In genomic region chr1:160651428-160652064, GRCh38 we compare ENCODE assay signal across 21 cellular contexts. TPM values are rescaled to one million over a fixed set of nuclear protein-coding genes. Genes with fewer than 3 reads are reported as not detected.
DNase-seq lines count a peak whose midpoint lies in the region; ATAC-seq, FAIRE-seq and TF ChIP-seq lines count a peak whose summit lies in the region.
"Had no signal": no experiment of that assay in that cellular context is flagged by ENCODE, and none has a peak within 500 bp of the region (broad histone marks: within the 10 kb centered on the region; RNA-seq: fewer than 3 reads in every experiment).

No MANE protein-coding gene starts in this region.

- H3K27me3 ChIP-seq in CD8-positive, alpha-beta memory T cell (ENCODE audit: insufficient read depth, low read length, poor library complexity, severe bottlenecking), result no peaks in the 10 kb centered on the region
- no peaks in the 10 kb centered on the region for H3K27me3 ChIP-seq in mesendoderm (ENCODE audit: insufficient read depth, low read length, poor library complexity)

- TF ChIP-seq CTCF in activated CD8-positive, alpha-beta T cell treated with anti-CD3 and anti-CD28 coated beads for 36 hours (IDR thresholded peaks at IDR 0.05), result no peak

- peak overlapping the region in 4 of 7 donors; percentile 3 to 20 (median 8) for H3K4me3 Mint-ChIP-seq in CD8-positive, alpha-beta memory T cell
- H3K4me3 Mint-ChIP-seq in activated CD8-positive, alpha-beta T cell treated with anti-CD3 and anti-CD28 coated beads for 36 hours, result no peak overlapping the region

- H3K4ac ChIP-seq in mesendoderm (ENCODE audit: low read depth, low read length), result peak overlapping the region; percentile 99

- H3K79me1 ChIP-seq in mesendoderm (ENCODE audit: low read length), result no peaks in the 10 kb centered on the region

- ATAC-seq in activated CD8-positive, alpha-beta T cell treated with anti-CD3 and anti-CD28 coated beads for 36 hours, result no peak
- ATAC-seq in GM18511 (IDR thresholded peaks at IDR 0.05; ENCODE audit: unreplicated experiment) (no peak), HG02981 (IDR thresholded peaks at IDR 0.05; ENCODE audit: unreplicated experiment) (no peak)

- no peaks in the 10 kb centered on the region for H3K9me3 Mint-ChIP-seq in CD8-positive, alpha-beta memory T cell
- H3K9me3 Mint-ChIP-seq in activated CD8-positive, alpha-beta T cell treated with anti-CD3 and anti-CD28 coated beads for 36 hours, result peaks cover 5% of the 10 kb centered on the region

- FAIRE-seq in GM18507 (lab: Jason Lieb, UNC), result peak; percentile 49
- FAIRE-seq: endothelial cell of umbilical vein had no signal

- H3K56ac ChIP-seq in mesendoderm (ENCODE audit: low read length), result peak overlapping the region; percentile 85

- H2AK5ac ChIP-seq in mesendoderm (ENCODE audit: low read length), result peak overlapping the region; percentile 28

- H4K5ac ChIP-seq in mesendoderm (ENCODE audit: low read length), result peak overlapping the region; percentile 85

- H3K18ac ChIP-seq in mesendoderm (ENCODE audit: low read length), result peak overlapping the region; percentile 98

- no peaks in the 10 kb centered on the region for H3K9me3 ChIP-seq in CD8-positive, alpha-beta memory T cell (ENCODE audit: low read length)
- H3K9me3 ChIP-seq: thoracic aorta had no signal

- peaks cover 51 to 76% (median 52%) of the 10 kb centered on the region in 3 donors for H3K4me1 Mint-ChIP-seq in CD8-positive, alpha-beta memory T cell
- H3K4me1 Mint-ChIP-seq in activated CD8-positive, alpha-beta T cell treated with anti-CD3 and anti-CD28 coated beads for 36 hours (ENCODE audit: low read depth), result peaks cover 60% of the 10 kb centered on the region

- peak overlapping the region in 7 of 8 donors; percentile 4 to 94 (median 56) for H3K27ac Mint-ChIP-seq in CD8-positive, alpha-beta memory T cell
- H3K27ac Mint-ChIP-seq in activated CD8-positive, alpha-beta T cell treated with anti-CD3 and anti-CD28 coated beads for 36 hours, result peak overlapping the region; percentile 1

- H3K36me3 Mint-ChIP-seq in CD8-positive, alpha-beta memory T cell, result peaks cover 0 to 8% (median 2%) of the 10 kb centered on the region in 3 donors
- H3K36me3 Mint-ChIP-seq in activated CD8-positive, alpha-beta T cell treated with anti-CD3 and anti-CD28 coated beads for 36 hours (ENCODE audit: low read depth), result peaks cover 24% of the 10 kb centered on the region

- peak overlapping the region; percentile 3 for H2BK15ac ChIP-seq in mesendoderm (replicated peaks; ENCODE audit: low read depth)

- H2BK120ac ChIP-seq in mesendoderm (ENCODE audit: low read depth, low read length), result peak overlapping the region; percentile 100

- intact Hi-C loops in activated CD8-positive, alpha-beta T cell treated with anti-CD3 and anti-CD28 coated beads for 36 hours (cut with micrococcal nuclease), result no loop called here

- H3K23ac ChIP-seq in mesendoderm (ENCODE audit: low read length), result no peak overlapping the region

- POLR2A ChIA-PET in CD8-positive, alpha-beta memory T cell (lab: Charles Lee), result interaction anchor here (1.0 kb wide), 1 partner anchor 84 kb away, joined by 3 read pairs; no protein-coding TSS in a partner anchor
- POLR2A ChIA-PET in activated CD8-positive, alpha-beta T cell treated with anti-CD3 and anti-CD28 coated beads for 36 hours (lab: Charles Lee), result interaction anchor here (0.6 to 1.2 kb wide), 3 partner anchors 22 to 54 kb away, joined by 3 read pairs; no protein-coding TSS in a partner anchor

- H3K4me3 ChIP-seq in CD8-positive, alpha-beta memory T cell (ENCODE audit: low read length), result no peak overlapping the region
- H3K4me3 ChIP-seq in mesendoderm (ENCODE audit: low read length), result no peak overlapping the region
- H3K4me3 ChIP-seq: PC-9, thoracic aorta had no signal

- H3K79me2 ChIP-seq in mesendoderm (ENCODE audit: control insufficient read depth, insufficient read depth, low read length), result no peaks in the 10 kb centered on the region

- no peak overlapping the region for H3K27ac ChIP-seq in CD8-positive, alpha-beta memory T cell (ENCODE audit: low read depth, low read length)
- H3K27ac ChIP-seq in mesendoderm (ENCODE audit: low read depth, low read length), result peak overlapping the region; percentile 87
- H3K27ac ChIP-seq: PC-9, thoracic aorta, WERI-Rb-1 had no signal

- H3K4me1 ChIP-seq in CD8-positive, alpha-beta memory T cell (ENCODE audit: insufficient read depth, low read length), result peaks cover 51% of the 10 kb centered on the region
- H3K4me1 ChIP-seq in mesendoderm (ENCODE audit: control insufficient read depth, low read depth, low read length), result peaks cover 14% of the 10 kb centered on the region

- H2BK5ac ChIP-seq in mesendoderm (ENCODE audit: low read length), result peak overlapping the region; percentile 100

- CTCF ChIA-PET in CD8-positive, alpha-beta memory T cell (lab: Charles Lee), result interaction anchor here (0.9 to 2.4 kb wide), 3 partner anchors 21 to 75 kb away, joined by 3 to 6 read pairs (median 4); no protein-coding TSS in a partner anchor
- CTCF ChIA-PET in activated CD8-positive, alpha-beta T cell treated with anti-CD3 and anti-CD28 coated beads for 36 hours (lab: Charles Lee), result interaction anchor here (0.8 to 1.8 kb wide), 4 partner anchors 11 to 32 kb away, joined by 3 to 6 read pairs (median 4); no protein-coding TSS in a partner anchor

- no peak overlapping the region for H3K4me2 ChIP-seq in mesendoderm (ENCODE audit: low read length)
- H3K4me2 ChIP-seq: PC-9 had no signal

- peak overlapping the region; percentile 65 for H4K8ac ChIP-seq in mesendoderm (ENCODE audit: low read depth, low read length)

- DNase-seq in CD8-positive, alpha-beta memory T cell, result no peak
- DNase-seq in GM18507 (ENCODE audit: extremely low spot score, insufficient read length, low read depth) (no peak), mesendoderm (peak; percentile 34), ureter (ENCODE audit: low spot score) (no peak)
- DNase-seq in activated CD8-positive, alpha-beta T cell treated with anti-CD3 and anti-CD28 coated beads for 36 hours, result no peak
- DNase-seq: activated CD8-positive, alpha-beta memory T cell treated with anti-CD3 and anti-CD28 coated beads, Interleukin-2, amount 50 U/mL, for 48 hours; amniotic stem cell; cerebellar nuclear complex; KG1; kidney glomerular epithelial cell; NCI-H510A; PC-9; stimulated activated CD4-positive, alpha-beta T cell treated with anti-CD3 and anti-CD28 coated beads, Interleukin-15, amount 100 ng/mL, for 24 hours; WERI-Rb-1 had no signal

- H3K9ac ChIP-seq in mesendoderm (ENCODE audit: low read length), result peak overlapping the region; percentile 48

- no peaks in the 10 kb centered on the region for H3K27me3 Mint-ChIP-seq in CD8-positive, alpha-beta memory T cell
- no peaks in the 10 kb centered on the region for H3K27me3 Mint-ChIP-seq in activated CD8-positive, alpha-beta T cell treated with anti-CD3 and anti-CD28 coated beads for 36 hours

- H3K36me3 ChIP-seq in CD8-positive, alpha-beta memory T cell (ENCODE audit: insufficient read depth, low read length), result no peaks in the 10 kb centered on the region
- no peaks in the 10 kb centered on the region for H3K36me3 ChIP-seq in mesendoderm (ENCODE audit: control insufficient read depth, insufficient read depth, low read length)
- H3K36me3 ChIP-seq: thoracic aorta, WERI-Rb-1 had no signal

- WGBS in mesendoderm (ENCODE audit: extremely low coverage, insufficient coverage, low lambda C conversion rate), result no CpG with 5 or more reads among the region's 1 CpG

RNA-seq across cellular contexts. Expression of gene SLAMF1, which starts 4.7 kb away (rescaled TPM):
- 10 to 100 TPM; 74.0 to 75.0 TPM for total RNA-seq in CD8-positive, alpha-beta memory T cell
- 48.5 TPM for polyA plus RNA-seq in CD8-positive, alpha-beta memory T cell
- total RNA-seq in activated CD8-positive, alpha-beta T cell treated with anti-CD3 and anti-CD28 coated beads for 36 hours, result 10 to 100 TPM; 65.9 to 67.8 TPM
- polyA plus RNA-seq in mesendoderm (2013, experiment 1 of 2), result 0.10 TPM
- polyA plus RNA-seq in mesendoderm (2013, experiment 2 of 2), result 0.11 TPM
- 0.83 TPM for total RNA-seq in ureter
- total RNA-seq: endothelial cell of umbilical vein, glomerular endothelial cell, myocyte, PC-9, renal cortical epithelial cell had no signal
- polyA plus RNA-seq: endothelial cell of umbilical vein had no signal

Comparison
In these comparisons a context has a peak if more than half of its experiments do, and no peak if none do; other contexts are left out.
1. RNA of gene SLAMF1, which starts 4.7 kb away (total RNA-seq): 74.0 to 75.0 TPM in CD8-positive, alpha-beta memory T cell and 65.9 to 67.8 TPM in activated CD8-positive, alpha-beta T cell treated with anti-CD3 and anti-CD28 coated beads for 36 hours; 0.83 TPM in ureter (single experiment); every median in the first group is over 10 times any median in the second.